10 cellular contexts compared by ENCODE assay signal in the genomic region with DNA sequence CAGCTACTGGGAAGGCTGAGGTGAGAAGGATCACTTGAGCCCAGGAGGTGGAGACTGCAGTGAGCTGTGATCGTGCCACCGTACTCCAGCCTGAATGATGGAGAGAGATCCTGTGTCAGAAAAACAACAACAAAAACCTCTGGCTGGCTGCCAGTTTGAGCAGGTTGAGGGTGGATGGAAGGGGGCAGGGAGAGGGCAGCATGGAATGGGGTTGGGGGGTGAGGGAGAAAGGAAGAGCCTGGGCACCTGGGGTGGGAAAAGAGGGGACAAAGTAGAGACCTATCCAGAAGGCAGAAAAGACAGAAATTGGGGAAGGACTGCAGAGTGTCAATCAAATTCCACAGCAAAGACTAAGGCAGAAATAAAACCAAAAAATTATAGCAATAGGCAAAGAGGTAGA. TPM values are rescaled to one million over a fixed set of nuclear protein-coding genes. Genes with fewer than 3 reads are reported as not detected.
A peak's percentile ranks its signal among the peaks of the same experiment; 100 is the strongest.
DNase-seq lines count a peak whose midpoint lies in the region; ATAC-seq and TF ChIP-seq lines count a peak whose summit lies in the region.
"Had no signal": no experiment of that assay in that cellular context is flagged by ENCODE, and none has a peak within 500 bp of the region (broad histone marks: within the 10 kb centered on the region; RNA-seq: fewer than 3 reads in every experiment).

No MANE protein-coding gene starts in this region.

- in situ Hi-C loops in ACHN (cut with HindIII; ENCODE audit: low pct_ligation_motif_present, low pct_unique_long_range_greater_than_20kb, low sequenced_read_pairs), result no loop called here

- H3K4me3 Mint-ChIP-seq in central memory CD8-positive, alpha-beta T cell, result peak overlapping the region; percentile 96

- ATAC-seq in central memory CD8-positive, alpha-beta T cell (replicated peaks; ENCODE audit: extremely low read depth, poor library complexity, severe bottlenecking), result no peak
- ATAC-seq in GM19397 (IDR thresholded peaks at IDR 0.05; ENCODE audit: unreplicated experiment), result no peak

- TF ChIP-seq CTCF in spleen (IDR thresholded peaks at IDR 0.05 in 8 of 11, conservative IDR thresholded peaks at IDR 0.05 in 3 of 11), result no peak

- H3K27ac ChIP-seq in spleen, result peak overlapping the region in 6 of 8 donors; percentile 46 to 94 (median 88)

- H3K27me3 ChIP-seq in spleen (replicated peaks in 1 of 7), result no peaks in the 10 kb centered on the region

- H3K27me3 Mint-ChIP-seq in central memory CD8-positive, alpha-beta T cell, result no peaks in the 10 kb centered on the region

- no peak for TF ChIP-seq POLR2A in spleen (IDR thresholded peaks at IDR 0.05)

- WGBS in spleen, 5 donors, result 76 to 98% (median 89%) methylated on average over 2 of the region's 2 CpGs

- no peaks in the 10 kb centered on the region for H3K9me3 ChIP-seq in spleen

- peak; percentile 17 to 50 for DNase-seq in SHP77 (lab: John Stamatoyannopoulos, UW)
- DNase-seq in SHP77 treated with DMSO at 0.1 percent for 48 hours (lab: John Stamatoyannopoulos, UW), result no peak
- peak; percentile 87 for DNase-seq in NCI-H2171 treated with DMSO at 0.1 percent for 48 hours (lab: John Stamatoyannopoulos, UW)
- no peak for DNase-seq in central memory CD8-positive, alpha-beta T cell (ENCODE audit: low spot score in 2 of 2)
- no peak for DNase-seq in spleen
- no peak for DNase-seq in SW 1271 (lab: John Stamatoyannopoulos, UW)
- no peak for DNase-seq in ACHN
- DNase-seq: C1 segment of cervical spinal cord, foreskin melanocyte had no signal

- peaks cover 0 to 56% (median 41%) of the 10 kb centered on the region in 6 donors for H3K36me3 ChIP-seq in spleen

- H3K4me1 Mint-ChIP-seq in central memory CD8-positive, alpha-beta T cell, result peaks cover 51% of the 10 kb centered on the region

- peak overlapping the region in 2 of 8 donors; percentile 88 to 93 for H3K4me3 ChIP-seq in spleen

- peak overlapping the region; percentile 96 for H3K27ac Mint-ChIP-seq in central memory CD8-positive, alpha-beta T cell (ENCODE audit: low read depth)

- H3K4me1 ChIP-seq in spleen, result peaks cover 15 to 80% (median 52%) of the 10 kb centered on the region in 6 donors

- H3K9me3 Mint-ChIP-seq in central memory CD8-positive, alpha-beta T cell, result no peaks in the 10 kb centered on the region

- peaks cover 48% of the 10 kb centered on the region for H3K36me3 Mint-ChIP-seq in central memory CD8-positive, alpha-beta T cell (ENCODE audit: insufficient read depth)

- intact Hi-C loops in spleen (cut with DNase I; ENCODE audit: low total_unique reads), result no loop called here

RNA-seq across cellular contexts. Expression of a gene that starts 4.7 kb away (rescaled TPM):
- 10 to 100 TPM; 45.1 to 62.8 (median 49.8) TPM for total RNA-seq in spleen
- polyA plus RNA-seq in spleen, result 10 to 100 TPM; 13.2 to 29.5 (median 23.0) TPM

RNA-seq across cellular contexts. Expression of a gene that starts 37.4 kb away (rescaled TPM):
- total RNA-seq in spleen, result 100 to 1,000 TPM in 5 of 7 donors, 10 to 100 TPM in 2; 90.1 to 143 (median 107) TPM
- 10 to 100 TPM; 28.2 to 70.7 (median 30.0) TPM for polyA plus RNA-seq in spleen

RNA-seq across cellular contexts. Expression of a gene that starts 37.8 kb away (rescaled TPM):
- 10 to 100 TPM; 15.4 to 24.8 (median 19.3) TPM for total RNA-seq in spleen
- 10 to 100 TPM in 1 of 3 donors, 1 to 10 TPM in 2; 5.3 to 13.0 (median 9.8) TPM for polyA plus RNA-seq in spleen

Comparison
In these comparisons a context has a peak if more than half of its experiments do, and no peak if none do; other contexts are left out.
1. DNase-seq: peak in SHP77 (2 of 2) and NCI-H2171 treated with DMSO at 0.1 percent for 48 hours (single experiment); none in SHP77 treated with DMSO at 0.1 percent for 48 hours (single experiment), central memory CD8-positive, alpha-beta T cell (0 of 2), spleen (single experiment), SW 1271 (0 of 2) and ACHN (single experiment).